In genomic region chr3:191237045-191237882, GRCh38 we compare ENCODE assay signal across 1 cellular context.
TF ChIP-seq lines count a peak whose summit lies in the region.

No MANE protein-coding gene starts in this region.

TF ChIP-seq in GM12878, 131 proteins besides CTCF, POLR2A, EP300 and RAD21:
- TF ChIP-seq NR2F1 (conservative IDR thresholded peaks at IDR 0.05) (peak; percentile 60), BCL11A (IDR thresholded peaks at IDR 0.05; ENCODE audit: low read depth, low read length) (no peak)
TF ChIP-seq in GM12878: peak in this region for 1.
